In the genomic region with DNA sequence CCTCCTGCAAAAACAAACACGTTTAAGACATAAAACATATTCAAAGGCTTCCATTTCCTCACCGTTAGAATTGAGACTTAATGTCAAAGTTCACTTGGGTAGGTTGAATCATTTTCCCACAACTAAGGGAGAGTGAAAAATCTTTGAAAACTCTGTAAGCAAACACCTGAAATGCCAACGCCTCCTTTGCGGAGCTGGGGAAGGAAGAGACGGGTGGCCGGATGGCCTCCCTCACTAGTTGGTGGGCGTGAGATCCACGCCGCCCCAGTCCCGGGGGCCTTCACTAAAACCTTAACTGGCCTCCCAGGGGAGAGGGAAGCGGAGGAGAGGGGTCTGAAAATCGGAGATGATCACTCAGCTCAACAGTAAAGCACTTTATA, we compare ENCODE assay signal across 2 cellular contexts.
TF ChIP-seq lines count a peak whose summit lies in the region.

No MANE protein-coding gene starts in this region.

TF ChIP-seq in endothelial cell of umbilical vein, 7 proteins besides CTCF, POLR2A, EP300 and RAD21 (continued from another document):
- TF ChIP-seq MYC (IDR thresholded peaks at IDR 0.05; ENCODE audit: low read depth, low read length) (no peak), JUN (IDR thresholded peaks at IDR 0.05; ENCODE audit: borderline replicate concordance, insufficient read depth, insufficient read length, low read depth) (no peak)

TF ChIP-seq in neural cell, 6 proteins besides CTCF, POLR2A, EP300 and RAD21 (continued from another document):
- TF ChIP-seq, protein P1, sequence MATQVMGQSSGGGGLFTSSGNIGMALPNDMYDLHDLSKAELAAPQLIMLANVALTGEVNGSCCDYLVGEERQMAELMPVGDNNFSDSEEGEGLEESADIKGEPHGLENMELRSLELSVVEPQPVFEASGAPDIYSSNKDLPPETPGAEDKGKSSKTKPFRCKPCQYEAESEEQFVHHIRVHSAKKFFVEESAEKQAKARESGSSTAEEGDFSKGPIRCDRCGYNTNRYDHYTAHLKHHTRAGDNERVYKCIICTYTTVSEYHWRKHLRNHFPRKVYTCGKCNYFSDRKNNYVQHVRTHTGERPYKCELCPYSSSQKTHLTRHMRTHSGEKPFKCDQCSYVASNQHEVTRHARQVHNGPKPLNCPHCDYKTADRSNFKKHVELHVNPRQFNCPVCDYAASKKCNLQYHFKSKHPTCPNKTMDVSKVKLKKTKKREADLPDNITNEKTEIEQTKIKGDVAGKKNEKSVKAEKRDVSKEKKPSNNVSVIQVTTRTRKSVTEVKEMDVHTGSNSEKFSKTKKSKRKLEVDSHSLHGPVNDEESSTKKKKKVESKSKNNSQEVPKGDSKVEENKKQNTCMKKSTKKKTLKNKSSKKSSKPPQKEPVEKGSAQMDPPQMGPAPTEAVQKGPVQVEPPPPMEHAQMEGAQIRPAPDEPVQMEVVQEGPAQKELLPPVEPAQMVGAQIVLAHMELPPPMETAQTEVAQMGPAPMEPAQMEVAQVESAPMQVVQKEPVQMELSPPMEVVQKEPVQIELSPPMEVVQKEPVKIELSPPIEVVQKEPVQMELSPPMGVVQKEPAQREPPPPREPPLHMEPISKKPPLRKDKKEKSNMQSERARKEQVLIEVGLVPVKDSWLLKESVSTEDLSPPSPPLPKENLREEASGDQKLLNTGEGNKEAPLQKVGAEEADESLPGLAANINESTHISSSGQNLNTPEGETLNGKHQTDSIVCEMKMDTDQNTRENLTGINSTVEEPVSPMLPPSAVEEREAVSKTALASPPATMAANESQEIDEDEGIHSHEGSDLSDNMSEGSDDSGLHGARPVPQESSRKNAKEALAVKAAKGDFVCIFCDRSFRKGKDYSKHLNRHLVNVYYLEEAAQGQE (IDR thresholded peaks at IDR 0.05; ENCODE audit: borderline replicate concordance), result no peak
- TF ChIP-seq MXI1 (conservative IDR thresholded peaks at IDR 0.05; ENCODE audit: poor library complexity, severe bottlenecking) (no peak), SMC3 (conservative IDR thresholded peaks at IDR 0.05; ENCODE audit: poor library complexity) (no peak), TAF1 (IDR thresholded peaks at IDR 0.05; ENCODE audit: low read depth) (no peak), POLR2AphosphoS5 (IDR thresholded peaks at IDR 0.05) (no peak)
